ENCODE assay signal across 33 cellular contexts in the genomic region with DNA sequence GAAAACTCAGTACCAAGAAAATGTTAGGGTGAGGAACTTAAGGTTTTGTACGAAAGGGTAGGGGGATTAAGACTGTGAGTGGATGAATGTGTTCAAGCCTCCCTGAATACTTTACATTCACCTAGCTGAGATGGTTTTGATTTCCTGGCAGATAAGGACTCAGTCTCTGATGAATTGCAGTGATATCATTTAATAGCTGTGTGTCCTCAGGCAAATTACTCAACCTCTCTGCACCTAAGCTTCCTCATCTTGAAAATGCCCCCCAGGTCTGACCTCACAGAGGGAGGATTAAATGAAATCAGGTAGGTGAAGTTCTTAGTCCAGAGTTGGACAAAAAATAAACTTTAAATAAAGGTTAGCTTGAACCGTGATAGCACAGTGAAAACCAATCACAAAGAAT.
"Had no signal": no experiment of that assay in that cellular context is flagged by ENCODE, and none has a peak within 500 bp of the region (broad histone marks: within the 10 kb centered on the region; RNA-seq: fewer than 3 reads in every experiment).

No MANE protein-coding gene starts in this region.

- H3K9me3 ChIP-seq: adrenal gland, ascending aorta, body of pancreas, breast epithelium had no signal

- H3K4me3 ChIP-seq: adrenal gland, ascending aorta, body of pancreas, breast epithelium, cardiac muscle cell had no signal

- H3K27ac ChIP-seq: adrenal gland, ascending aorta, body of pancreas, brain microvascular endothelial cell, breast epithelium, cardiac muscle cell had no signal

- H3K36me3 ChIP-seq: adrenal gland, ascending aorta, brain microvascular endothelial cell, breast epithelium, cardiac muscle cell had no signal

- FAIRE-seq: astrocyte, bronchial epithelial cell, colon had no signal

- ATAC-seq: activated naive CD4-positive, alpha-beta T cell treated with anti-CD3 and anti-CD28 coated beads, Interleukin-2, amount 50 U/mL, for 72 hours; activated naive CD8-positive, alpha-beta T cell treated with anti-CD3 and anti-CD28 coated beads, Interleukin-2, amount 50 U/mL, for 24 hours; activated T-cell treated with anti-CD3 and anti-CD28 coated beads, Interleukin-2, amount 50 U/mL, for 4 hours; activated T-cell treated with anti-CD3 and anti-CD28 coated beads, Interleukin-2, amount 50 U/mL, for 72 hours; activated T-helper 17 cell treated with anti-CD3 and anti-CD28 coated beads, Interleukin-2, amount 50 U/mL, for 72 hours; body of pancreas had no signal

- DNase-seq: activated effector memory CD4-positive, alpha-beta T cell treated with anti-CD3 and anti-CD28 coated beads, Interleukin-2, amount 50 U/mL, for 16 hours; activated effector memory CD4-positive, alpha-beta T cell treated with Interleukin-2 at 50 U/mL for 16 hours; activated gamma-delta T cell; activated gamma-delta T cell treated with Interleukin-2 at 50 U/mL for 16 hours; activated naive CD4-positive, alpha-beta T cell; activated naive CD4-positive, alpha-beta T cell treated with anti-CD3 and anti-CD28 coated beads for 36 hours; activated naive CD4-positive, alpha-beta T cell treated with anti-CD3 and anti-CD28 coated beads, Interleukin-2, amount 10 ng/mL, durations not matched to agents 7 days and 5 days; activated naive CD4-positive, alpha-beta T cell treated with anti-CD3 and anti-CD28 coated beads, Interleukin-2, amount 50 U/mL, for 16 hours; activated naive CD4-positive, alpha-beta T cell treated with Interleukin-2 at 50 U/mL for 16 hours; activated naive CD8-positive, alpha-beta T cell treated with anti-CD3 and anti-CD28 coated beads for 36 hours; activated naive CD8-positive, alpha-beta T cell treated with anti-CD3 and anti-CD28 coated beads, Interleukin-2, amount 10 ng/mL, durations not matched to agents 7 days and 5 days; activated naive CD8-positive, alpha-beta T cell treated with anti-CD3 and anti-CD28 coated beads, Interleukin-2, amount 50 U/mL, for 24 hours; activated T-cell treated with anti-CD3 and anti-CD28 coated beads, Interleukin-2, amount 50 U/mL, for 4 hours; activated T-cell treated with anti-CD3 and anti-CD28 coated beads, Interleukin-2, amount 50 U/mL, for 48 hours; activated T-cell treated with anti-CD3 and anti-CD28 coated beads, Interleukin-2, amount 50 U/mL, for 72 hours; adrenal gland; amniotic stem cell; amygdala; anterior cingulate cortex; aorta; body of pancreas; brain microvascular endothelial cell; caudate nucleus; central memory CD4-positive, alpha-beta T cell; cerebellar nuclear complex had no signal

- H3K27me3 ChIP-seq: adrenal gland, ascending aorta, body of pancreas, brain microvascular endothelial cell, breast epithelium had no signal

- H3K4me1 ChIP-seq: adrenal gland, ascending aorta, body of pancreas, breast epithelium had no signal
